Comparison of ENCODE assay signal across 1 cellular context in genomic region chr4:85831647-85832046, GRCh38.
TF ChIP-seq lines count a peak whose summit lies in the region.

No MANE protein-coding gene starts in this region.

TF ChIP-seq in H1, 55 proteins besides CTCF, POLR2A, EP300 and RAD21:
- TF ChIP-seq GTF2F1 (IDR thresholded peaks at IDR 0.05; ENCODE audit: borderline replicate concordance, low read depth, low read length): no peak
- no peak for TF ChIP-seq PHF8 (conservative IDR thresholded peaks at IDR 0.05; ENCODE audit: low read depth, low read length)
- TF ChIP-seq POLR2AphosphoS5 (IDR thresholded peaks at IDR 0.05; ENCODE audit: low read depth, low read length): no peak
- TF ChIP-seq SUZ12 (IDR thresholded peaks at IDR 0.05; ENCODE audit: low read length): no peak
- no peak for TF ChIP-seq RBBP5 (IDR thresholded peaks at IDR 0.05; ENCODE audit: borderline replicate concordance, low read depth, low read length)
